In the genomic region with DNA sequence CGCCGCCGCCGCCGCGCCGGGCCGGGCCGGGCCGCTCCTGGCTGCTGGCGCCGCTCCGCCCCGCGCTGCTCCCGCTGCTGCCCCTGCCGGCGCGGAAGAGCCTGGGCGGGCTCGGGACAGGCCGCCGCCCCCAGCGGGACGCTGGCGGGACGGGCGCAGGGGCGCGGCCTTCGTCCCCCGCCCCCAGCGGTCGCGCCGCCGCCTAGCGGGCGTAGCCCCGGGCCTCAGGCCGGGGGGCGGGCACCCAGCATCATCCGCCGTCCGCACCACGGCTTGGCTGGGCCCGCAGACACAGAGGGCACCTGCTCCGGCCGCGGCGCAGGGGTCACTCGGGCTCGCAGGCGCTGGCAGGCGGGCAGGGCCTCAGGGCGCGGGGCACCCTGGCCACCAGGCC, we compare ENCODE assay signal across 1 cellular context.
TF ChIP-seq lines count a peak whose summit lies in the region.

A gene (minus strand): TSS at position 107 of the 394 bp plus-strand sequence. CDS start 218 bp downstream, outside the sequence.

TF ChIP-seq in HepG2, 621 proteins besides CTCF, POLR2A, EP300 and RAD21 (continued from another document and continues in another):
- TF ChIP-seq, protein P1, sequence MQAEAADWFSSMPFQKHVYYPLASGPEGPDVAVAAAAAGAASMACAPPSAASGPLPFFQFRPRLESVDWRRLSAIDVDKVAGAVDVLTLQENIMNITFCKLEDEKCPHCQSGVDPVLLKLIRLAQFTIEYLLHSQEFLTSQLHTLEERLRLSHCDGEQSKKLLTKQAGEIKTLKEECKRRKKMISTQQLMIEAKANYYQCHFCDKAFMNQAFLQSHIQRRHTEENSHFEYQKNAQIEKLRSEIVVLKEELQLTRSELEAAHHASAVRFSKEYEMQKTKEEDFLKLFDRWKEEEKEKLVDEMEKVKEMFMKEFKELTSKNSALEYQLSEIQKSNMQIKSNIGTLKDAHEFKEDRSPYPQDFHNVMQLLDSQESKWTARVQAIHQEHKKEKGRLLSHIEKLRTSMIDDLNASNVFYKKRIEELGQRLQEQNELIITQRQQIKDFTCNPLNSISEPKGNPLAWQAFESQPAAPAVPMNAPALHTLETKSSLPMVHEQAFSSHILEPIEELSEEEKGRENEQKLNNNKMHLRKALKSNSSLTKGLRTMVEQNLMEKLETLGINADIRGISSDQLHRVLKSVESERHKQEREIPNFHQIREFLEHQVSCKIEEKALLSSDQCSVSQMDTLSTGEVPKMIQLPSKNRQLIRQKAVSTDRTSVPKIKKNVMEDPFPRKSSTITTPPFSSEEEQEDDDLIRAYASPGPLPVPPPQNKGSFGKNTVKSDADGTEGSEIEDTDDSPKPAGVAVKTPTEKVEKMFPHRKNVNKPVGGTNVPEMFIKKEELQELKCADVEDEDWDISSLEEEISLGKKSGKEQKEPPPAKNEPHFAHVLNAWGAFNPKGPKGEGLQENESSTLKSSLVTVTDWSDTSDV (CRISPR knock-in tag; IDR thresholded peaks at IDR 0.05), result no peak
- TF ChIP-seq NR2F1 (CRISPR knock-in tag; IDR thresholded peaks at IDR 0.05) (no peak), PRPF4 (IDR thresholded peaks at IDR 0.05; ENCODE audit: low read depth, low read length, poor library complexity, severe bottlenecking) (no peak), ZNF768 (CRISPR knock-in tag; IDR thresholded peaks at IDR 0.05) (no peak), NCOA2 (CRISPR knock-in tag; IDR thresholded peaks at IDR 0.05) (no peak), ZNF552 (CRISPR knock-in tag; IDR thresholded peaks at IDR 0.05; ENCODE audit: borderline replicate concordance) (no peak), ZBTB21 (CRISPR knock-in tag; IDR thresholded peaks at IDR 0.05) (no peak), JUNB (CRISPR knock-in tag; IDR thresholded peaks at IDR 0.05; ENCODE audit: borderline replicate concordance) (no peak), ZNF282 (IDR thresholded peaks at IDR 0.05; ENCODE audit: partially characterized antibody) (no peak), ASH2L (IDR thresholded peaks at IDR 0.05; ENCODE audit: insufficient read length, low read depth, low read length) (peak; percentile 33), MAFF (IDR thresholded peaks at IDR 0.05; ENCODE audit: low read depth, low read length) (no peak), ZNF557 (CRISPR knock-in tag; IDR thresholded peaks at IDR 0.05) (no peak), ZNF616 (CRISPR knock-in tag; IDR thresholded peaks at IDR 0.05; ENCODE audit: low read depth) (0 out of 2 replicates have a peak, but pooled peaks have one; percentile 17), PAF1 (CRISPR knock-in tag; IDR thresholded peaks at IDR 0.05) (no peak), ZNF746 (CRISPR knock-in tag; IDR thresholded peaks at IDR 0.05) (peak; percentile 62; the same call in 1 of the 2 replicates), ZNF761 (CRISPR knock-in tag; conservative IDR thresholded peaks at IDR 0.05) (no peak), TSC22D2 (CRISPR knock-in tag; IDR thresholded peaks at IDR 0.05; ENCODE audit: borderline replicate concordance) (no peak), ZNF138 (CRISPR knock-in tag; IDR thresholded peaks at IDR 0.05; ENCODE audit: low read depth) (no peak), KLF12 (CRISPR knock-in tag; IDR thresholded peaks at IDR 0.05; ENCODE audit: borderline replicate concordance) (peak; percentile 67; the same call in 1 of the 2 replicates), MAF1 (CRISPR knock-in tag; IDR thresholded peaks at IDR 0.05; ENCODE audit: borderline replicate concordance) (no peak), SATB2 (CRISPR knock-in tag; IDR thresholded peaks at IDR 0.05) (no peak), HNRNPH1 (optimal IDR thresholded peaks at IDR 0.05; ENCODE audit: low read depth, low read length) (no peak), ZNF792 (CRISPR knock-in tag; IDR thresholded peaks at IDR 0.05) (no peak), PPARG (CRISPR knock-in tag; conservative IDR thresholded peaks at IDR 0.05) (no peak), ZNF331 (CRISPR knock-in tag; IDR thresholded peaks at IDR 0.05) (no peak), ZKSCAN5 (CRISPR knock-in tag; IDR thresholded peaks at IDR 0.05) (no peak), ZNF883 (CRISPR knock-in tag; IDR thresholded peaks at IDR 0.05; ENCODE audit: not compliant biosample characterization) (no peak), ARID2 (CRISPR knock-in tag; IDR thresholded peaks at IDR 0.05; ENCODE audit: borderline replicate concordance) (no peak), ZEB1 (IDR thresholded peaks at IDR 0.05; ENCODE audit: insufficient replicate concordance, low read depth) (no peak), FOXJ3 (CRISPR knock-in tag; IDR thresholded peaks at IDR 0.05; ENCODE audit: borderline replicate concordance) (no peak), KDM5B (CRISPR knock-in tag; IDR thresholded peaks at IDR 0.05; ENCODE audit: borderline replicate concordance) (no peak), AGO1 (IDR thresholded peaks at IDR 0.05; ENCODE audit: low read depth, low read length, poor library complexity, severe bottlenecking) (no peak), PHF21A (CRISPR knock-in tag; IDR thresholded peaks at IDR 0.05) (peak; percentile 82; the same call in 1 of the 2 replicates), ZNF224 (CRISPR knock-in tag; IDR thresholded peaks at IDR 0.05) (no peak), SUZ12 (IDR thresholded peaks at IDR 0.05; ENCODE audit: low read depth, low read length) (no peak), TAF15 (IDR thresholded peaks at IDR 0.05; ENCODE audit: low read depth, low read length, poor library complexity, severe bottlenecking) (no peak), MATR3 (CRISPR knock-in tag; IDR thresholded peaks at IDR 0.05) (no peak), SRY (CRISPR knock-in tag; IDR thresholded peaks at IDR 0.05) (no peak), ZBTB20 (CRISPR knock-in tag; IDR thresholded peaks at IDR 0.05; ENCODE audit: borderline replicate concordance, low read depth) (no peak), POLR2AphosphoS2 (IDR thresholded peaks at IDR 0.05; ENCODE audit: low read depth, low read length) (no peak), TRIM24 (CRISPR knock-in tag; IDR thresholded peaks at IDR 0.05) (no peak), ZNF878 (CRISPR knock-in tag; IDR thresholded peaks at IDR 0.05) (no peak), KMT2B (CRISPR knock-in tag; IDR thresholded peaks at IDR 0.05) (no peak), SYNCRIP (IDR thresholded peaks at IDR 0.05; ENCODE audit: insufficient read depth, low read depth, low read length) (no peak), ZNF44 (CRISPR knock-in tag; IDR thresholded peaks at IDR 0.05) (no peak), ZNF652 (CRISPR knock-in tag; IDR thresholded peaks at IDR 0.05; ENCODE audit: borderline replicate concordance, low read depth) (no peak), ZNF383 (CRISPR knock-in tag; IDR thresholded peaks at IDR 0.05; ENCODE audit: borderline replicate concordance) (no peak), HNRNPLL (IDR thresholded peaks at IDR 0.05; ENCODE audit: low read depth, low read length, poor library complexity, severe bottlenecking) (peak; percentile 60), ZC3H13 (CRISPR knock-in tag; IDR thresholded peaks at IDR 0.05) (no peak), SRF (IDR thresholded peaks at IDR 0.05; ENCODE audit: low read depth, low read length) (no peak)
- TF ChIP-seq, protein P2, sequence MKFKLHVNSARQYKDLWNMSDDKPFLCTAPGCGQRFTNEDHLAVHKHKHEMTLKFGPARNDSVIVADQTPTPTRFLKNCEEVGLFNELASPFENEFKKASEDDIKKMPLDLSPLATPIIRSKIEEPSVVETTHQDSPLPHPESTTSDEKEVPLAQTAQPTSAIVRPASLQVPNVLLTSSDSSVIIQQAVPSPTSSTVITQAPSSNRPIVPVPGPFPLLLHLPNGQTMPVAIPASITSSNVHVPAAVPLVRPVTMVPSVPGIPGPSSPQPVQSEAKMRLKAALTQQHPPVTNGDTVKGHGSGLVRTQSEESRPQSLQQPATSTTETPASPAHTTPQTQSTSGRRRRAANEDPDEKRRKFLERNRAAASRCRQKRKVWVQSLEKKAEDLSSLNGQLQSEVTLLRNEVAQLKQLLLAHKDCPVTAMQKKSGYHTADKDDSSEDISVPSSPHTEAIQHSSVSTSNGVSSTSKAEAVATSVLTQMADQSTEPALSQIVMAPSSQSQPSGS (CRISPR knock-in tag; IDR thresholded peaks at IDR 0.05), result no peak
- TF ChIP-seq, protein P3, sequence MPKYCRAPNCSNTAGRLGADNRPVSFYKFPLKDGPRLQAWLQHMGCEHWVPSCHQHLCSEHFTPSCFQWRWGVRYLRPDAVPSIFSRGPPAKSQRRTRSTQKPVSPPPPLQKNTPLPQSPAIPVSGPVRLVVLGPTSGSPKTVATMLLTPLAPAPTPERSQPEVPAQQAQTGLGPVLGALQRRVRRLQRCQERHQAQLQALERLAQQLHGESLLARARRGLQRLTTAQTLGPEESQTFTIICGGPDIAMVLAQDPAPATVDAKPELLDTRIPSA (CRISPR knock-in tag; IDR thresholded peaks at IDR 0.05; ENCODE audit: borderline replicate concordance), result no peak
- TF ChIP-seq, protein P4, sequence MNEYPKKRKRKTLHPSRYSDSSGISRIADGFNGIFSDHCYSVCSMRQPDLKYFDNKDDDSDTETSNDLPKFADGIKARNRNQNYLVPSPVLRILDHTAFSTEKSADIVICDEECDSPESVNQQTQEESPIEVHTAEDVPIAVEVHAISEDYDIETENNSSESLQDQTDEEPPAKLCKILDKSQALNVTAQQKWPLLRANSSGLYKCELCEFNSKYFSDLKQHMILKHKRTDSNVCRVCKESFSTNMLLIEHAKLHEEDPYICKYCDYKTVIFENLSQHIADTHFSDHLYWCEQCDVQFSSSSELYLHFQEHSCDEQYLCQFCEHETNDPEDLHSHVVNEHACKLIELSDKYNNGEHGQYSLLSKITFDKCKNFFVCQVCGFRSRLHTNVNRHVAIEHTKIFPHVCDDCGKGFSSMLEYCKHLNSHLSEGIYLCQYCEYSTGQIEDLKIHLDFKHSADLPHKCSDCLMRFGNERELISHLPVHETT (CRISPR knock-in tag; conservative IDR thresholded peaks at IDR 0.05), result peak; percentile 25; the same call in 1 of the 2 replicates
- TF ChIP-seq, protein P5, sequence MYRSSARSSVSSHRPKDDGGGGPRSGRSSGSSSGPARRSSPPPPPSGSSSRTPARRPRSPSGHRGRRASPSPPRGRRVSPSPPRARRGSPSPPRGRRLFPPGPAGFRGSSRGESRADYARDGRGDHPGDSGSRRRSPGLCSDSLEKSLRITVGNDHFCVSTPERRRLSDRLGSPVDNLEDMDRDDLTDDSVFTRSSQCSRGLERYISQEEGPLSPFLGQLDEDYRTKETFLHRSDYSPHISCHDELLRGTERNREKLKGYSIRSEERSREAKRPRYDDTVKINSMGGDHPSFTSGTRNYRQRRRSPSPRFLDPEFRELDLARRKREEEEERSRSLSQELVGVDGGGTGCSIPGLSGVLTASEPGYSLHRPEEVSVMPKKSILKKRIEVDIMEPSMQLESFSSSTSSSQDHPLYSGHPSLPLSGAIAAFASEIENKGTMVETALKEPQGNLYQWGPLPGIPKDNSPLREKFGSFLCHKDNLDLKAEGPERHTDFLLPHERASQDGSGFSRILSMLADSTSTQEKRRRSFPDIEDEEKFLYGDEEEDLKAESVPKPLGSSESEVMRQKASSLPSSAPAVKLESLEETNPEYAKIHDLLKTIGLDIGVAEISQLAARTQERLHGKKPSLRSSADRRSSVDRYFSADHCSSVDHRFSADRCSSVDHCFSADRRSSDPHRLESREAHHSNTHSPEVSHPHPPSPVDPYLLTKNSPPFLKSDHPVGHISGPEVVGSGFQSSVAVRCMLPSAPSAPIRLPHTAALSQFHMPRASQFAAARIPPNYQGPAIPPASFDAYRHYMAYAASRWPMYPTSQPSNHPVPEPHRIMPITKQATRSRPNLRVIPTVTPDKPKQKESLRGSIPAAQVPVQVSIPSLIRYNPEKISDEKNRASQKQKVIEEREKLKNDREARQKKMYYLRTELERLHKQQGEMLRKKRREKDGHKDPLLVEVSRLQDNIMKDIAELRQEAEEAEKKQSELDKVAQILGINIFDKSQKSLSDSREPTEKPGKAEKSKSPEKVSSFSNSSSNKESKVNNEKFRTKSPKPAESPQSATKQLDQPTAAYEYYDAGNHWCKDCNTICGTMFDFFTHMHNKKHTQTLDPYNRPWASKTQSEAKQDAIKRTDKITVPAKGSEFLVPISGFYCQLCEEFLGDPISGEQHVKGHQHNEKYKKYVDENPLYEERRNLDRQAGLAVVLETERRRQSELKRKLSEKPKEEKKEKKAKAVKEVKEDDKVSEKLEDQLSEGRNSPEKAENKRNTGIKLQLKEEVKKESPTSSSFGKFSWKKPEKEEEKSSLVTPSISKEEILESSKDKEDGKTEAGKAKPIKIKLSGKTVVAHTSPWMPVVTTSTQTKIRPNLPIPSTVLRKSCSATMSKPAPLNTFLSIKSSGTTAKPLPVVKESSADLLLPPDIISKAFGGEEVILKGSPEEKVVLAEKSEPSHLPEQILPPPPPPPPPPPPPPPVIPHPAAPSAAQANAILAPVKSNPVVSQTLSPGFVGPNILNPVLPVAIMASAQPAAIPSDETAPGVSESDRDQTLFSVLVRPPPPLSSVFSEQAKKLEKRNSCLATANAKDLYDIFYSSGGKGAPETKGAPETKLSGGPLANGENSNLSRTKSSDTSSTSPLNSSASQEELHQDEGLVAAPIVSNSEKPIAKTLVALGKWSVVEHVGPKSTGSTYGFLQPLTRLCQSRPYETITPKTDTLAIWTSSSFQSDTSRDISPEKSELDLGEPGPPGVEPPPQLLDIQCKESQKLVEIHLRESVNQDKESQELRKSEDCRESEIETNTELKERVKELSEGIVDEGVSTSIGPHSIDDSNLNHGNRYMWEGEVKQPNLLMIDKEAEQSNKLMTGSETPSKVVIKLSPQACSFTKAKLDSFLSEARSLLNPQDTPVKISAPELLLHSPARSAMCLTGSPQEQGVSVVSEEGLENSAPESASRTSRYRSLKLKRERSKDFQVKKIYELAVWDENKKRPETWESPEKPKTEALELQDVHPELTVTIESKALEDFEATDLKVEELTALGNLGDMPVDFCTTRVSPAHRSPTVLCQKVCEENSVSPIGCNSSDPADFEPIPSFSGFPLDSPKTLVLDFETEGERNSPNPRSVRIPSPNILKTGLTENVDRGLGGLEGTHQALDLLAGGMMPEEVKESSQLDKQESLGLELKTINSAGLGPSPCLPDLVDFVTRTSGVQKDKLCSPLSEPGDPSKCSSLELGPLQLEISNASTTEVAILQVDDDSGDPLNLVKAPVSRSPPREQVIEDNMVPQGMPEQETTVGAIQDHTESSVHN (CRISPR knock-in tag; IDR thresholded peaks at IDR 0.05), result no peak
- TF ChIP-seq, protein P6, sequence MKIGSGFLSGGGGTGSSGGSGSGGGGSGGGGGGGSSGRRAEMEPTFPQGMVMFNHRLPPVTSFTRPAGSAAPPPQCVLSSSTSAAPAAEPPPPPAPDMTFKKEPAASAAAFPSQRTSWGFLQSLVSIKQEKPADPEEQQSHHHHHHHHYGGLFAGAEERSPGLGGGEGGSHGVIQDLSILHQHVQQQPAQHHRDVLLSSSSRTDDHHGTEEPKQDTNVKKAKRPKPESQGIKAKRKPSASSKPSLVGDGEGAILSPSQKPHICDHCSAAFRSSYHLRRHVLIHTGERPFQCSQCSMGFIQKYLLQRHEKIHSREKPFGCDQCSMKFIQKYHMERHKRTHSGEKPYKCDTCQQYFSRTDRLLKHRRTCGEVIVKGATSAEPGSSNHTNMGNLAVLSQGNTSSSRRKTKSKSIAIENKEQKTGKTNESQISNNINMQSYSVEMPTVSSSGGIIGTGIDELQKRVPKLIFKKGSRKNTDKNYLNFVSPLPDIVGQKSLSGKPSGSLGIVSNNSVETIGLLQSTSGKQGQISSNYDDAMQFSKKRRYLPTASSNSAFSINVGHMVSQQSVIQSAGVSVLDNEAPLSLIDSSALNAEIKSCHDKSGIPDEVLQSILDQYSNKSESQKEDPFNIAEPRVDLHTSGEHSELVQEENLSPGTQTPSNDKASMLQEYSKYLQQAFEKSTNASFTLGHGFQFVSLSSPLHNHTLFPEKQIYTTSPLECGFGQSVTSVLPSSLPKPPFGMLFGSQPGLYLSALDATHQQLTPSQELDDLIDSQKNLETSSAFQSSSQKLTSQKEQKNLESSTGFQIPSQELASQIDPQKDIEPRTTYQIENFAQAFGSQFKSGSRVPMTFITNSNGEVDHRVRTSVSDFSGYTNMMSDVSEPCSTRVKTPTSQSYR (CRISPR knock-in tag; IDR thresholded peaks at IDR 0.05; ENCODE audit: borderline replicate concordance), result peak; percentile 64; the same call in 1 of the 2 replicates
